27 cellular contexts compared by ENCODE assay signal in the genomic region with DNA sequence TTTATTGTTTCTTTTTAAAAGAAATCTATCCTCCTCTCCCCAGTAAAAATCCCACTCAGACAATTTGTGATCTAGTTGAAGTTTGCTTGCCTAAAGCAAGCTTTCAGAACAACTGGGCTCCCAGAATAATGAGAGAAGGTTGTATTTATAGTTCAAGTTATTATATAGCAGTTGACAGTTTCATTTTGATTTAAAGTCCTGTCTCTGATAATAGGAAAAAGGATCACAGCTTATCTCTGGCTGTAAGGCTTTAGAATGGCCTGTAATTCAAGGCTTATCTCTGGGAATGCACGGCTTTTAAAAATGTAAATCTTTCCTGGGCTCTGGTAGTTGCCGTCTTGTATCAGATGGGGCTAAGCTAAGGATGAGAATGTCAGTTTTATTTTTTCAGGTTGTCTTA.
"Had no signal": no experiment of that assay in that cellular context is flagged by ENCODE, and none has a peak within 500 bp of the region (broad histone marks: within the 10 kb centered on the region; RNA-seq: fewer than 3 reads in every experiment).

No MANE protein-coding gene starts in this region.

- H3K4me1 ChIP-seq: breast epithelium had no signal

- DNase-seq: activated B cell treated with CpG ODN at 0.5 μM for 24 hours; activated CD4-positive, alpha-beta memory T cell treated with anti-CD3 and anti-CD28 coated beads for 36 hours; activated CD4-positive, alpha-beta T cell treated with anti-CD3 and anti-CD28 coated beads for 1 hour; activated CD4-positive, alpha-beta T cell treated with anti-CD3 and anti-CD28 coated beads, Interleukin-2, amount 10 ng/mL, durations not matched to agents 7 days and 5 days; activated CD8-positive, alpha-beta memory T cell treated with anti-CD3 and anti-CD28 coated beads for 24 hours; activated gamma-delta T cell; activated naive CD4-positive, alpha-beta T cell treated with anti-CD3 and anti-CD28 coated beads for 36 hours; activated naive CD8-positive, alpha-beta T cell treated with anti-CD3 and anti-CD28 coated beads for 36 hours; activated T-cell treated with anti-CD3 and anti-CD28 coated beads, Interleukin-2, amount 50 U/mL, for 4 hours; anterior cingulate cortex; caudate nucleus; KBM-7; NCI-H1048; NCI-H146; NCI-H187 treated with DMSO at 0.1 percent for 48 hours; NCI-H2081 treated with DMSO at 0.1 percent for 48 hours; NCI-H2227 treated with DMSO at 0.1 percent for 48 hours; NCI-H446 treated with DMSO at 0.1 percent for 48 hours; NCI-H524 treated with DMSO at 0.1 percent for 48 hours; NCI-H748 treated with DMSO at 0.1 percent for 48 hours; OCI-M1; RPMI8226; T-helper 17 cell; T-helper 9 cell had no signal

- H3K36me3 ChIP-seq: breast epithelium had no signal

- H3K4me3 Mint-ChIP-seq: activated B cell treated with CpG ODN at 0.5 μM for 24 hours; activated CD4-positive, alpha-beta memory T cell treated with anti-CD3 and anti-CD28 coated beads for 36 hours; activated CD4-positive, alpha-beta T cell treated with anti-CD3 and anti-CD28 coated beads, Interleukin-2, amount 10 ng/mL, durations not matched to agents 7 days and 5 days; activated naive CD4-positive, alpha-beta T cell treated with anti-CD3 and anti-CD28 coated beads for 36 hours; activated naive CD8-positive, alpha-beta T cell treated with anti-CD3 and anti-CD28 coated beads for 36 hours; activated T-cell treated with anti-CD3 and anti-CD28 coated beads, Interleukin-2, amount 50 U/mL, for 4 hours; T-helper 17 cell had no signal

- H3K27ac Mint-ChIP-seq: activated B cell treated with CpG ODN at 0.5 μM for 24 hours; activated CD4-positive, alpha-beta memory T cell treated with anti-CD3 and anti-CD28 coated beads for 36 hours; activated CD4-positive, alpha-beta T cell treated with anti-CD3 and anti-CD28 coated beads, Interleukin-2, amount 10 ng/mL, durations not matched to agents 7 days and 5 days; activated naive CD4-positive, alpha-beta T cell treated with anti-CD3 and anti-CD28 coated beads for 36 hours; activated naive CD8-positive, alpha-beta T cell treated with anti-CD3 and anti-CD28 coated beads for 36 hours; T-helper 17 cell had no signal

- ATAC-seq: activated T-cell treated with anti-CD3 and anti-CD28 coated beads, Interleukin-2, amount 50 U/mL, for 4 hours; Panc1; Right ventricle myocardium inferior; T-helper 17 cell had no signal

- H3K4me3 ChIP-seq: breast epithelium had no signal

- H3K4me1 Mint-ChIP-seq: activated B cell treated with CpG ODN at 0.5 μM for 24 hours; activated CD4-positive, alpha-beta T cell treated with anti-CD3 and anti-CD28 coated beads, Interleukin-2, amount 10 ng/mL, durations not matched to agents 7 days and 5 days; activated naive CD8-positive, alpha-beta T cell treated with anti-CD3 and anti-CD28 coated beads for 36 hours; T-helper 17 cell had no signal

- H3K27ac ChIP-seq: breast epithelium had no signal

- H3K36me3 Mint-ChIP-seq: activated CD4-positive, alpha-beta memory T cell treated with anti-CD3 and anti-CD28 coated beads for 36 hours; activated naive CD8-positive, alpha-beta T cell treated with anti-CD3 and anti-CD28 coated beads for 36 hours had no signal

- H3K27me3 ChIP-seq: breast epithelium had no signal
